In the genomic region with DNA sequence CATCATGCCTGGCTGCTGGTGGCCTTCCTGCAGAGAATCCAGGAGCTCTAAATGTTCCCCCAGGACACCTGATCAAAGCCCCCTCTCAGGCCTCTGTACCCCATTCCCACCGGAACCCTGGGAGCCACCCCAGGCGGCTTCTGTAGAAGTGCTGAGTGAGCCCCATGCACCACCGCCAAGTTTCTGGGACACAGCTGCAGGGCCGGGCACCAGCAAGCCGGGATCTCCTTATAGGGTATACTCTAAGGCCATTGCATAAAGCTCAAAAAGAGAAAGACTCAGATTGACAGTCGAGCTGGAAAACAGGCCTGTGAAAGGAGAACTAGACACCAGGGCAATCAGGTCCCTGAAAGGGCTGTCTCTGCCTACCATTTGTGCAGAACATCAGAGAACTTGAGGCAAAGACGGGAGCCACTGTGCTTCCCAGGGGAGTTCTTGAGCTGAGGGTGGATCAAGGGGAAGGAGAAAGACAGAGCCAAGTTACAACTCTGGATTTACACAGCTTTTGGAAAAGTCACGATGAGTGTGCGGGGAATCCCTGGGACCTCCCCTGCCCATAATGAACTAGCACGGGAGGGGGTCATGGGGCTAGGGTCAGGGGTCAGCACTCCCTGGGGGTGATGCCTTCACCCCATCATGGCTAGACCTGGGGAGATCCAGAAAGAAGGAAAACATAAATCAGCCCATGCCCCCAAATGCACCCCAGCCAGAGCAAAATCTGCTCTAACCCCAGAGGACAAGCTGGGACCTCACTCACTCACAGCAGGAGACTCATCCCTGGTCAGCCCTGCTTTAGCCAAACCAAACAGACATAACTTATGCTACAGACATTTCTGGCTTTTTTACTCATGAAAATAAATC, we compare ENCODE assay signal across 13 cellular contexts. TPM values are rescaled to one million over a fixed set of nuclear protein-coding genes. Genes with fewer than 3 reads are reported as not detected.
A peak's percentile ranks its signal among the peaks of the same experiment; 100 is the strongest.
DNase-seq lines count a peak whose midpoint lies in the region; ATAC-seq and TF ChIP-seq lines count a peak whose summit lies in the region.
"Had no signal": no experiment of that assay in that cellular context is flagged by ENCODE, and none has a peak within 500 bp of the region (broad histone marks: within the 10 kb centered on the region; RNA-seq: fewer than 3 reads in every experiment).

No MANE protein-coding gene starts in this region.

- no peaks in the 10 kb centered on the region for H3K36me3 ChIP-seq in heart left ventricle
- no peaks in the 10 kb centered on the region for H3K36me3 ChIP-seq in stomach
- H3K36me3 ChIP-seq: breast epithelium had no signal

- H3K4me3 ChIP-seq in heart left ventricle (no peak overlapping the region), stomach (no peak overlapping the region)
- H3K4me3 ChIP-seq: A549, breast epithelium had no signal

- WGBS in heart left ventricle, 4 donors: 54 to 69% (median 57%) methylated on average over 9 to 10 of the region's 10 CpGs
- WGBS in stomach, 5 donors: 70 to 90% (median 81%) methylated on average over 8 to 10 of the region's 10 CpGs

- CTCF ChIA-PET in activated CD8-positive, alpha-beta T cell treated with anti-CD3 and anti-CD28 coated beads for 36 hours (lab: Charles Lee): interaction anchor here (0.8 to 6.1 kb wide), 4 partner anchors 10 to 68 kb away, joined by 3 to 51 read pairs (median 4); no protein-coding TSS in a partner anchor

- H3K9me3 ChIP-seq in heart left ventricle (no peaks in the 10 kb centered on the region), stomach (no peaks in the 10 kb centered on the region)
- H3K9me3 ChIP-seq: A549, breast epithelium had no signal

- peak overlapping the region in 11 of 12 donors; percentile 20 to 81 (median 64) for H3K27ac ChIP-seq in heart left ventricle
- H3K27ac ChIP-seq in stomach: peak overlapping the region in 4 of 5 donors; percentile 58 to 77 (median 65)
- H3K27ac ChIP-seq: A549, breast epithelium had no signal

- H3K9me3 Mint-ChIP-seq in T-helper 1 cell treated with Interleukin-12 subunit alpha and Interleukin-12 subunit beta and Interleukin-4 antibody, amounts not matched to agents 30 μg/mL and 1 μg/mL, for 36 hours: no peaks in the 10 kb centered on the region
- H3K9me3 Mint-ChIP-seq in activated CD8-positive, alpha-beta T cell treated with anti-CD3 and anti-CD28 coated beads for 36 hours: no peaks in the 10 kb centered on the region

- no peak for TF ChIP-seq EP300 in stomach (IDR thresholded peaks at IDR 0.05)

- H3K27me3 Mint-ChIP-seq in T-helper 1 cell treated with Interleukin-12 subunit alpha and Interleukin-12 subunit beta and Interleukin-4 antibody, amounts not matched to agents 30 μg/mL and 1 μg/mL, for 36 hours (ENCODE audit: low read depth): no peaks in the 10 kb centered on the region
- no peaks in the 10 kb centered on the region for H3K27me3 Mint-ChIP-seq in activated CD8-positive, alpha-beta T cell treated with anti-CD3 and anti-CD28 coated beads for 36 hours

- H3K36me3 Mint-ChIP-seq in T-helper 1 cell treated with Interleukin-12 subunit alpha and Interleukin-12 subunit beta and Interleukin-4 antibody, amounts not matched to agents 30 μg/mL and 1 μg/mL, for 36 hours (ENCODE audit: low read depth): no peaks in the 10 kb centered on the region
- peaks cover 31% of the 10 kb centered on the region for H3K36me3 Mint-ChIP-seq in activated CD8-positive, alpha-beta T cell treated with anti-CD3 and anti-CD28 coated beads for 36 hours (ENCODE audit: low read depth)

- H3K4me3 Mint-ChIP-seq in T-helper 1 cell treated with Interleukin-12 subunit alpha and Interleukin-12 subunit beta and Interleukin-4 antibody, amounts not matched to agents 30 μg/mL and 1 μg/mL, for 36 hours: no peak overlapping the region
- peak overlapping the region; percentile 71 for H3K4me3 Mint-ChIP-seq in activated CD8-positive, alpha-beta T cell treated with anti-CD3 and anti-CD28 coated beads for 36 hours

- DNase-seq in T-helper 1 cell: no peak
- no peak for DNase-seq in activated CD8-positive, alpha-beta T cell treated with anti-CD3 and anti-CD28 coated beads for 36 hours
- DNase-seq in heart left ventricle: peak in 4 of 5 donors; percentile 46 to 59 (median 55)
- no peak for DNase-seq in stomach
- DNase-seq in SKM-1 treated with dmso at 0.1 percent for 144 hours (lab: John Stamatoyannopoulos, UW; ENCODE audit: unreplicated experiment): no peak
- DNase-seq in T-helper 9 cell: no peak
- DNase-seq: Karpas-422; NK-92 treated with Interleukin-12 subunit alpha and Interleukin-12 subunit beta, amount 100 ng/mL, for 24 hours; stimulated activated CD4-positive, alpha-beta T cell treated with anti-CD3 and anti-CD28 coated beads, Interleukin-1b, Interleukin-23, amount 100 ng/mL, for 48 hours had no signal

- peaks cover 43% of the 10 kb centered on the region for H3K4me1 Mint-ChIP-seq in T-helper 1 cell treated with Interleukin-12 subunit alpha and Interleukin-12 subunit beta and Interleukin-4 antibody, amounts not matched to agents 30 μg/mL and 1 μg/mL, for 36 hours (ENCODE audit: low read depth)
- peaks cover 85% of the 10 kb centered on the region for H3K4me1 Mint-ChIP-seq in activated CD8-positive, alpha-beta T cell treated with anti-CD3 and anti-CD28 coated beads for 36 hours (ENCODE audit: low read depth)

- no peaks in the 10 kb centered on the region for H3K27me3 ChIP-seq in heart left ventricle
- no peaks in the 10 kb centered on the region for H3K27me3 ChIP-seq in stomach
- H3K27me3 ChIP-seq: breast epithelium had no signal

- no peak for TF ChIP-seq CTCF in activated CD8-positive, alpha-beta T cell treated with anti-CD3 and anti-CD28 coated beads for 36 hours (IDR thresholded peaks at IDR 0.05)
- TF ChIP-seq CTCF in heart left ventricle (IDR thresholded peaks at IDR 0.05): no peak
- TF ChIP-seq CTCF in stomach (IDR thresholded peaks at IDR 0.05): no peak

- POLR2A ChIA-PET in activated CD8-positive, alpha-beta T cell treated with anti-CD3 and anti-CD28 coated beads for 36 hours (lab: Charles Lee): interaction anchor here (0.6 to 3.4 kb wide), 7 partner anchors 9 to 49 kb away, joined by 3 to 18 read pairs (median 4); no protein-coding TSS in a partner anchor

- H3K4me1 ChIP-seq in heart left ventricle (peaks cover 0 to 79% (median 45%) of the 10 kb centered on the region in 12 donors), stomach (peaks cover 7 to 65% (median 32%) of the 10 kb centered on the region in 4 donors)
- H3K4me1 ChIP-seq: breast epithelium had no signal

- no peak for ATAC-seq in activated CD8-positive, alpha-beta T cell treated with anti-CD3 and anti-CD28 coated beads for 36 hours
- ATAC-seq in heart left ventricle (peak; percentile 33 to 81 (median 72)), HG02852 (IDR thresholded peaks at IDR 0.05; ENCODE audit: unreplicated experiment) (no peak)
- ATAC-seq: A549 had no signal

- intact Hi-C loops in activated CD8-positive, alpha-beta T cell treated with anti-CD3 and anti-CD28 coated beads for 36 hours (cut with micrococcal nuclease): no loop called here
- intact Hi-C loops in heart left ventricle (cut with DNase I): loop anchor here in 2 of 10 donors (5.0 to 10.0 kb wide), 2 partner anchors 48 to 50 kb away; partner anchors contain the start of gene ITPK1 (in 1 of the 2)
- intact Hi-C loops in stomach (cut with DNase I; ENCODE audit: low total_unique reads): no loop called here

- H3K27ac Mint-ChIP-seq in T-helper 1 cell treated with Interleukin-12 subunit alpha and Interleukin-12 subunit beta and Interleukin-4 antibody, amounts not matched to agents 30 μg/mL and 1 μg/mL, for 36 hours: peak overlapping the region; percentile 75
- H3K27ac Mint-ChIP-seq in activated CD8-positive, alpha-beta T cell treated with anti-CD3 and anti-CD28 coated beads for 36 hours: peak overlapping the region; percentile 97

- TF ChIP-seq POLR2A in heart left ventricle (IDR thresholded peaks at IDR 0.05) (no peak), stomach (IDR thresholded peaks at IDR 0.05) (no peak)

RNA-seq across cellular contexts. Expression of gene ITPK1, which starts 51.1 kb away (rescaled TPM):
- 10 to 100 TPM; 78.5 to 83.5 TPM for total RNA-seq in activated CD8-positive, alpha-beta T cell treated with anti-CD3 and anti-CD28 coated beads for 36 hours
- total RNA-seq in heart left ventricle (100 to 1,000 TPM in 3 of 9 donors, 10 to 100 TPM in 6; 71.7 to 152 (median 91.0) TPM), stomach (10 to 100 TPM; 17.8 to 46.3 (median 29.5) TPM)
- polyA plus RNA-seq in heart left ventricle (100 to 1,000 TPM in 1 of 2 donors, 10 to 100 TPM in 1; 44.5 to 158 TPM), stomach (10 to 100 TPM; 23.3 to 32.8 (median 28.4) TPM)

Comparison
In these comparisons a context has a peak if more than half of its experiments do, and no peak if none do; other contexts are left out.
1. DNase-seq: peak in heart left ventricle (4 of 5); none in T-helper 1 cell (0 of 5), activated CD8-positive, alpha-beta T cell treated with anti-CD3 and anti-CD28 coated beads for 36 hours (single experiment), stomach (single experiment), SKM-1 treated with dmso at 0.1 percent for 144 hours (single experiment) and T-helper 9 cell (single experiment).
2. ATAC-seq: peak in heart left ventricle (4 of 4); none in activated CD8-positive, alpha-beta T cell treated with anti-CD3 and anti-CD28 coated beads for 36 hours (single experiment) and HG02852 (single experiment).